ENCODE assay signal across 10 cellular contexts in the genomic region with DNA sequence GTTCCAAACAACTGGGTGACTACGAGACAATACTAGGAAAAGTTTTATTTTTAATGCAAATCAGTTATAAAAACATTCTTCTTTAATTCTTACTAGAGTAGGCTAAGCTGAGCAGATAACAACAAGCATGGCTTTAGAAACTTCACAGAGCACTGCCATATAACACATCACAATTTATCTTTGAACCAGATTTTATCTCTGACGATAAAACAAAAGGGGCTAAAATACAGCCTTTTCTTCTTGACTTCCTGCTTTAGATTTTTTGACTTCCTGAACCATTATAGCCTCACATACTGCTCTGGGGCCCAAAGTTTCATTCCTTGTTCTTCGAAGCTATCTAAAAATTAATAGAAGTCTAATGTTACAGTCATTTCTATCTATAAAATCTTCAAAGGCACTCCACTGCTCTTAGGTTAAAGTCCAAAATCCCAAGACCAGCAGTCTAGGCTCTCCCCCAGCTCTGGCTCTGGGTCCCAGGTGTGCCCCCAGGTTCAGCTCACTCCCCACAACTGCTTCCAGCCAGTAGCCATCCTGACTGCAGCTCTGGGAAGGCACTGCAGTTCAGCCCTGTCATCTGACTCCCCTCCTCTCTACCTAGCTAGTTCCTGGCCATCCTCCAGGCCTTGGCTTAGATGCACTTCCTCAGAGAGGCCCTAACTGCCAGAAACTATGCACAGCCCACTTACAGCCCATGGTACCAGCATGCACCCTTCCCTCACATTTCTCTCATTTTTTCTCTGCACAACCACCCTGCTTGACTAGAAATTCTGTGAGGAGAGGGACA. TPM values are rescaled to one million over a fixed set of nuclear protein-coding genes. Genes with fewer than 3 reads are reported as not detected.
A peak's percentile ranks its signal among the peaks of the same experiment; 100 is the strongest.
DNase-seq lines count a peak whose midpoint lies in the region; ATAC-seq and TF ChIP-seq lines count a peak whose summit lies in the region.
"Had no signal": no experiment of that assay in that cellular context is flagged by ENCODE, and none has a peak within 500 bp of the region (broad histone marks: within the 10 kb centered on the region; RNA-seq: fewer than 3 reads in every experiment).

No MANE protein-coding gene starts in this region.

- no peaks in the 10 kb centered on the region for H3K27me3 ChIP-seq in colonic mucosa

- peak overlapping the region; percentile 61 for H3K27ac ChIP-seq in colonic mucosa
- H3K27ac ChIP-seq: 22Rv1 had no signal

- no peaks in the 10 kb centered on the region for H3K9me3 ChIP-seq in colonic mucosa

- peak overlapping the region in 1 of 2 donors; percentile 70 for H3K9ac ChIP-seq in colonic mucosa (ENCODE audit: low read depth in 2 of 2, low read length in 2 of 2)

- H3K4me3 ChIP-seq in colonic mucosa, result no peak overlapping the region
- H3K4me3 ChIP-seq in retinal pigment epithelial cell (ENCODE audit: low read length), result no peak overlapping the region

- TF ChIP-seq CTCF in colonic mucosa (IDR thresholded peaks at IDR 0.05) (no peak), retinal pigment epithelial cell (conservative IDR thresholded peaks at IDR 0.05; ENCODE audit: low read depth, low read length) (no peak)

- intact Hi-C loops in colonic mucosa (cut with DNase I), result no loop called here

- ATAC-seq in HG02588 (IDR thresholded peaks at IDR 0.05; ENCODE audit: unreplicated experiment), result no peak

- H3K4me1 ChIP-seq in colonic mucosa, result peaks cover 31% of the 10 kb centered on the region

- no peaks in the 10 kb centered on the region for H3K36me3 ChIP-seq in colonic mucosa

- DNase-seq in DMS79 treated with DMSO at 0.1 percent for 48 hours (lab: John Stamatoyannopoulos, UW) (peak; percentile 2), DMS79 (lab: John Stamatoyannopoulos, UW) (no peak), NCI-H446 treated with DMSO at 0.1 percent for 48 hours (lab: John Stamatoyannopoulos, UW) (peak; percentile 43), colonic mucosa (peak; percentile 81), retinal pigment epithelial cell (ENCODE audit: low read depth) (peak; percentile 91), COLO668 (lab: John Stamatoyannopoulos, UW; ENCODE audit: unreplicated experiment) (no peak)
- no peak for DNase-seq in NK-92 treated with Interleukin-12 subunit alpha and Interleukin-12 subunit beta, amount 100 ng/mL, for 24 hours (lab: John Stamatoyannopoulos, UW)
- DNase-seq: NCI-H187 treated with DMSO at 0.1 percent for 48 hours had no signal

RNA-seq across cellular contexts. Expression of gene TBC1D2B, which starts 25.7 kb away (rescaled TPM):
- total RNA-seq in colonic mucosa, result 10 to 100 TPM; 35.9 to 49.1 TPM

RNA-seq across cellular contexts. Expression of gene SH2D7, which starts 40.5 kb away (rescaled TPM):
- total RNA-seq in colonic mucosa, result 1 to 10 TPM in 1 of 2 donors, under 1 TPM in 1; 0.58 to 1.6 TPM

Comparison
In these comparisons a context has a peak if more than half of its experiments do, and no peak if none do; other contexts are left out.
1. DNase-seq: peak in DMS79 treated with DMSO at 0.1 percent for 48 hours (single experiment), NCI-H446 treated with DMSO at 0.1 percent for 48 hours (single experiment), colonic mucosa (single experiment) and retinal pigment epithelial cell (single experiment); none in DMS79 (single experiment), NK-92 treated with Interleukin-12 subunit alpha and Interleukin-12 subunit beta, amount 100 ng/mL, for 24 hours (single experiment) and COLO668 (single experiment).